1 cellular context compared by ENCODE assay signal in genomic region chr22:37732699-37733607, GRCh38.
TF ChIP-seq lines count a peak whose summit lies in the region.

No MANE protein-coding gene starts in this region.

TF ChIP-seq in K562, 482 proteins besides CTCF, POLR2A, EP300 and RAD21:
- TF ChIP-seq ZHX1 (conservative IDR thresholded peaks at IDR 0.05; ENCODE audit: low read length), result no peak
- no peak for TF ChIP-seq ZMIZ1 (IDR thresholded peaks at IDR 0.05; ENCODE audit: low read depth in 2 of 2, low read length in 2 of 2)
- no peak for TF ChIP-seq RB1 (IDR thresholded peaks at IDR 0.05; ENCODE audit: low read depth)
- TF ChIP-seq ZNF280B (CRISPR knock-in tag; IDR thresholded peaks at IDR 0.05), result no peak
